ENCODE assay signal across 1 cellular context in the genomic region with DNA sequence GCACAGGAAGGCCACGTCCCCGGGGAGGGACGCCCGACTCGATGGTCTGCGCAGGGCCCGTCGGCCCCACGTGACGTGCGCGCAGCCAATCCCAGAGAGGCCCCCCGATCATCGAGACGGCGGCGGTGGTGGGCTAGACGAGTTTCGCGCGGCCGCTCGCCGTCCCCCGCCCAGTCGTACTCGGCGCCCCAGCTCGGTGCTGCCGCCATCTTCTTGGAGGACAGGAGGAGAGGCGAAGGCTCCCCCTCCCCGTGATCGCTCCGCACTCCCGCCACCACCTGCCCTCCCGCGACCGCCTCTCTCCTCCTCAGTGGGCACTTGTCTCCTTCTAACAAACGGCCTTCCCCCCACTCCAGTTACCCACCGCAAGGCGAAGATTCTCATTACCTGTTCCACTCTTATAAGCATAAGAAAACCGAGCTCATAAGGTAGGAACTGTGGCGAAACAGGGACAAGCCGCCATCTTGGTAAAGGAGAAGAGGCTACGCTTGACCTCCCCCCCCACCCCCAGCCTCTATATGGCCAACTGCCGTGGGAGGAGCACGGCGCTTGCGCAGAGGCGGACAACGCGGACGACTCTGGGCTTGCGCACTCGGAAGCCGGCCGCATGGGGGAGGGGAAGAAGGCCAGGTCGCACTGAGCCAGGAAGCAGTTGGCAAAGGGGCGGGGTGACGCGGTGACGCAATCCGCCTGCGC.
TF ChIP-seq lines count a peak whose summit lies in the region.

A gene with protein sequence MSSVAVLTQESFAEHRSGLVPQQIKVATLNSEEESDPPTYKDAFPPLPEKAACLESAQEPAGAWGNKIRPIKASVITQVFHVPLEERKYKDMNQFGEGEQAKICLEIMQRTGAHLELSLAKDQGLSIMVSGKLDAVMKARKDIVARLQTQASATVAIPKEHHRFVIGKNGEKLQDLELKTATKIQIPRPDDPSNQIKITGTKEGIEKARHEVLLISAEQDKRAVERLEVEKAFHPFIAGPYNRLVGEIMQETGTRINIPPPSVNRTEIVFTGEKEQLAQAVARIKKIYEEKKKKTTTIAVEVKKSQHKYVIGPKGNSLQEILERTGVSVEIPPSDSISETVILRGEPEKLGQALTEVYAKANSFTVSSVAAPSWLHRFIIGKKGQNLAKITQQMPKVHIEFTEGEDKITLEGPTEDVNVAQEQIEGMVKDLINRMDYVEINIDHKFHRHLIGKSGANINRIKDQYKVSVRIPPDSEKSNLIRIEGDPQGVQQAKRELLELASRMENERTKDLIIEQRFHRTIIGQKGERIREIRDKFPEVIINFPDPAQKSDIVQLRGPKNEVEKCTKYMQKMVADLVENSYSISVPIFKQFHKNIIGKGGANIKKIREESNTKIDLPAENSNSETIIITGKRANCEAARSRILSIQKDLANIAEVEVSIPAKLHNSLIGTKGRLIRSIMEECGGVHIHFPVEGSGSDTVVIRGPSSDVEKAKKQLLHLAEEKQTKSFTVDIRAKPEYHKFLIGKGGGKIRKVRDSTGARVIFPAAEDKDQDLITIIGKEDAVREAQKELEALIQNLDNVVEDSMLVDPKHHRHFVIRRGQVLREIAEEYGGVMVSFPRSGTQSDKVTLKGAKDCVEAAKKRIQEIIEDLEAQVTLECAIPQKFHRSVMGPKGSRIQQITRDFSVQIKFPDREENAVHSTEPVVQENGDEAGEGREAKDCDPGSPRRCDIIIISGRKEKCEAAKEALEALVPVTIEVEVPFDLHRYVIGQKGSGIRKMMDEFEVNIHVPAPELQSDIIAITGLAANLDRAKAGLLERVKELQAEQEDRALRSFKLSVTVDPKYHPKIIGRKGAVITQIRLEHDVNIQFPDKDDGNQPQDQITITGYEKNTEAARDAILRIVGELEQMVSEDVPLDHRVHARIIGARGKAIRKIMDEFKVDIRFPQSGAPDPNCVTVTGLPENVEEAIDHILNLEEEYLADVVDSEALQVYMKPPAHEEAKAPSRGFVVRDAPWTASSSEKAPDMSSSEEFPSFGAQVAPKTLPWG (N-terminal part only) (minus strand): TSS at position 490 of the 696 bp plus-strand sequence. CDS start 48,803 bp downstream, outside the sequence.

TF ChIP-seq in HepG2, 621 proteins besides CTCF, POLR2A, EP300 and RAD21 (continued from another document and continues in another):
- TF ChIP-seq, protein P1, sequence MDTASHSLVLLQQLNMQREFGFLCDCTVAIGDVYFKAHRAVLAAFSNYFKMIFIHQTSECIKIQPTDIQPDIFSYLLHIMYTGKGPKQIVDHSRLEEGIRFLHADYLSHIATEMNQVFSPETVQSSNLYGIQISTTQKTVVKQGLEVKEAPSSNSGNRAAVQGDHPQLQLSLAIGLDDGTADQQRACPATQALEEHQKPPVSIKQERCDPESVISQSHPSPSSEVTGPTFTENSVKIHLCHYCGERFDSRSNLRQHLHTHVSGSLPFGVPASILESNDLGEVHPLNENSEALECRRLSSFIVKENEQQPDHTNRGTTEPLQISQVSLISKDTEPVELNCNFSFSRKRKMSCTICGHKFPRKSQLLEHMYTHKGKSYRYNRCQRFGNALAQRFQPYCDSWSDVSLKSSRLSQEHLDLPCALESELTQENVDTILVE (CRISPR knock-in tag; IDR thresholded peaks at IDR 0.05) = peak; percentile 92
- TF ChIP-seq, protein P2, sequence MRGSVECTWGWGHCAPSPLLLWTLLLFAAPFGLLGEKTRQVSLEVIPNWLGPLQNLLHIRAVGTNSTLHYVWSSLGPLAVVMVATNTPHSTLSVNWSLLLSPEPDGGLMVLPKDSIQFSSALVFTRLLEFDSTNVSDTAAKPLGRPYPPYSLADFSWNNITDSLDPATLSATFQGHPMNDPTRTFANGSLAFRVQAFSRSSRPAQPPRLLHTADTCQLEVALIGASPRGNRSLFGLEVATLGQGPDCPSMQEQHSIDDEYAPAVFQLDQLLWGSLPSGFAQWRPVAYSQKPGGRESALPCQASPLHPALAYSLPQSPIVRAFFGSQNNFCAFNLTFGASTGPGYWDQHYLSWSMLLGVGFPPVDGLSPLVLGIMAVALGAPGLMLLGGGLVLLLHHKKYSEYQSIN (CRISPR knock-in tag; IDR thresholded peaks at IDR 0.05; ENCODE audit: borderline replicate concordance) = no peak
- TF ChIP-seq JARID2 (CRISPR knock-in tag; IDR thresholded peaks at IDR 0.05; ENCODE audit: insufficient replicate concordance) = peak; percentile 37
- no peak; the same call in 1 of the 2 replicates for TF ChIP-seq SNAI1 (CRISPR knock-in tag; IDR thresholded peaks at IDR 0.05; ENCODE audit: borderline replicate concordance)
- TF ChIP-seq ZNF510 (CRISPR knock-in tag; IDR thresholded peaks at IDR 0.05; ENCODE audit: low read depth) = peak; percentile 98
- TF ChIP-seq MEF2D (CRISPR knock-in tag; IDR thresholded peaks at IDR 0.05) = peak; percentile 78
- TF ChIP-seq ZNF136 (CRISPR knock-in tag; IDR thresholded peaks at IDR 0.05; ENCODE audit: low read depth) = no peak
- peak; percentile 79 for TF ChIP-seq HIVEP1 (CRISPR knock-in tag; IDR thresholded peaks at IDR 0.05)
- TF ChIP-seq ZNF678 (CRISPR knock-in tag; IDR thresholded peaks at IDR 0.05) = peak; percentile 98
- TF ChIP-seq KDM6A (CRISPR knock-in tag; IDR thresholded peaks at IDR 0.05; ENCODE audit: low read depth) = no peak
- TF ChIP-seq, protein P3, sequence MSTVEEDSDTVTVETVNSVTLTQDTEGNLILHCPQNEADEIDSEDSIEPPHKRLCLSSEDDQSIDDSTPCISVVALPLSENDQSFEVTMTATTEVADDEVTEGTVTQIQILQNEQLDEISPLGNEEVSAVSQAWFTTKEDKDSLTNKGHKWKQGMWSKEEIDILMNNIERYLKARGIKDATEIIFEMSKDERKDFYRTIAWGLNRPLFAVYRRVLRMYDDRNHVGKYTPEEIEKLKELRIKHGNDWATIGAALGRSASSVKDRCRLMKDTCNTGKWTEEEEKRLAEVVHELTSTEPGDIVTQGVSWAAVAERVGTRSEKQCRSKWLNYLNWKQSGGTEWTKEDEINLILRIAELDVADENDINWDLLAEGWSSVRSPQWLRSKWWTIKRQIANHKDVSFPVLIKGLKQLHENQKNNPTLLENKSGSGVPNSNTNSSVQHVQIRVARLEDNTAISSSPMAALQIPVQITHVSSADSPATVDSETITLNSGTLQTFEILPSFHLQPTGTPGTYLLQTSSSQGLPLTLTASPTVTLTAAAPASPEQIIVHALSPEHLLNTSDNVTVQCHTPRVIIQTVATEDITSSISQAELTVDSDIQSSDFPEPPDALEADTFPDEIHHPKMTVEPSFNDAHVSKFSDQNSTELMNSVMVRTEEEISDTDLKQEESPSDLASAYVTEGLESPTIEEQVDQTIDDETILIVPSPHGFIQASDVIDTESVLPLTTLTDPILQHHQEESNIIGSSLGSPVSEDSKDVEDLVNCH (CRISPR knock-in tag; IDR thresholded peaks at IDR 0.05) = peak; percentile 73; the same call in 1 of the 2 replicates
- TF ChIP-seq, protein P4, sequence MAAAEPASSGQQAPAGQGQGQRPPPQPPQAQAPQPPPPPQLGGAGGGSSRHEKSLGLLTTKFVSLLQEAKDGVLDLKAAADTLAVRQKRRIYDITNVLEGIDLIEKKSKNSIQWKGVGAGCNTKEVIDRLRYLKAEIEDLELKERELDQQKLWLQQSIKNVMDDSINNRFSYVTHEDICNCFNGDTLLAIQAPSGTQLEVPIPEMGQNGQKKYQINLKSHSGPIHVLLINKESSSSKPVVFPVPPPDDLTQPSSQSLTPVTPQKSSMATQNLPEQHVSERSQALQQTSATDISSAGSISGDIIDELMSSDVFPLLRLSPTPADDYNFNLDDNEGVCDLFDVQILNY (CRISPR knock-in tag; conservative IDR thresholded peaks at IDR 0.05) = peak; percentile 94
- TF ChIP-seq ZNF672 (CRISPR knock-in tag; IDR thresholded peaks at IDR 0.05) = no peak
- TF ChIP-seq, protein P5, sequence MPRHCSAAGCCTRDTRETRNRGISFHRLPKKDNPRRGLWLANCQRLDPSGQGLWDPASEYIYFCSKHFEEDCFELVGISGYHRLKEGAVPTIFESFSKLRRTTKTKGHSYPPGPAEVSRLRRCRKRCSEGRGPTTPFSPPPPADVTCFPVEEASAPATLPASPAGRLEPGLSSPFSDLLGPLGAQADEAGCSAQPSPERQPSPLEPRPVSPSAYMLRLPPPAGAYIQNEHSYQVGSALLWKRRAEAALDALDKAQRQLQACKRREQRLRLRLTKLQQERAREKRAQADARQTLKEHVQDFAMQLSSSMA (CRISPR knock-in tag; IDR thresholded peaks at IDR 0.05) = peak; percentile 61; the same call in 1 of the 2 replicates
- TF ChIP-seq ZNF33A (CRISPR knock-in tag; IDR thresholded peaks at IDR 0.05; ENCODE audit: borderline replicate concordance) = no peak
- no peak; the same call in 1 of the 2 replicates for TF ChIP-seq SRY (CRISPR knock-in tag; IDR thresholded peaks at IDR 0.05)
- peak; percentile 45; the same call in 1 of the 2 replicates for TF ChIP-seq SOX5 (CRISPR knock-in tag; IDR thresholded peaks at IDR 0.05; ENCODE audit: borderline replicate concordance)
- TF ChIP-seq RBAK (CRISPR knock-in tag; IDR thresholded peaks at IDR 0.05) = no peak
- TF ChIP-seq ZMAT3 (CRISPR knock-in tag; conservative IDR thresholded peaks at IDR 0.05) = no peak; the same call in 1 of the 2 replicates
- TF ChIP-seq ZNF598 (CRISPR knock-in tag; IDR thresholded peaks at IDR 0.05; ENCODE audit: borderline replicate concordance) = peak; percentile 73
- TF ChIP-seq MIER3 (CRISPR knock-in tag; IDR thresholded peaks at IDR 0.05; ENCODE audit: borderline replicate concordance) = peak; percentile 57
- TF ChIP-seq ZNF614 (CRISPR knock-in tag; IDR thresholded peaks at IDR 0.05; ENCODE audit: borderline replicate concordance) = no peak; the same call in 1 of the 2 replicates
- TF ChIP-seq POLR2AphosphoS5 (IDR thresholded peaks at IDR 0.05; ENCODE audit: low read depth, low read length) = peak; percentile 89
- TF ChIP-seq PLRG1 (conservative IDR thresholded peaks at IDR 0.05) = no peak
- TF ChIP-seq PCBP1 (IDR thresholded peaks at IDR 0.05; ENCODE audit: borderline replicate concordance, low read depth, low read length) = peak; percentile 81; the same call in 1 of the 2 replicates
- TF ChIP-seq, protein P6, sequence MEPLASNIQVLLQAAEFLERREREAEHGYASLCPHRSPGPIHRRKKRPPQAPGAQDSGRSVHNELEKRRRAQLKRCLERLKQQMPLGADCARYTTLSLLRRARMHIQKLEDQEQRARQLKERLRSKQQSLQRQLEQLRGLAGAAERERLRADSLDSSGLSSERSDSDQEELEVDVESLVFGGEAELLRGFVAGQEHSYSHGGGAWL (CRISPR knock-in tag; IDR thresholded peaks at IDR 0.05) = peak; percentile 86; the same call in 1 of the 2 replicates
- TF ChIP-seq ZBTB7B (CRISPR knock-in tag; IDR thresholded peaks at IDR 0.05) = no peak; the same call in 1 of the 2 replicates
- no peak; the same call in 1 of the 2 replicates for TF ChIP-seq KLF9 (CRISPR knock-in tag; IDR thresholded peaks at IDR 0.05; ENCODE audit: low read depth)
- TF ChIP-seq, protein P7, sequence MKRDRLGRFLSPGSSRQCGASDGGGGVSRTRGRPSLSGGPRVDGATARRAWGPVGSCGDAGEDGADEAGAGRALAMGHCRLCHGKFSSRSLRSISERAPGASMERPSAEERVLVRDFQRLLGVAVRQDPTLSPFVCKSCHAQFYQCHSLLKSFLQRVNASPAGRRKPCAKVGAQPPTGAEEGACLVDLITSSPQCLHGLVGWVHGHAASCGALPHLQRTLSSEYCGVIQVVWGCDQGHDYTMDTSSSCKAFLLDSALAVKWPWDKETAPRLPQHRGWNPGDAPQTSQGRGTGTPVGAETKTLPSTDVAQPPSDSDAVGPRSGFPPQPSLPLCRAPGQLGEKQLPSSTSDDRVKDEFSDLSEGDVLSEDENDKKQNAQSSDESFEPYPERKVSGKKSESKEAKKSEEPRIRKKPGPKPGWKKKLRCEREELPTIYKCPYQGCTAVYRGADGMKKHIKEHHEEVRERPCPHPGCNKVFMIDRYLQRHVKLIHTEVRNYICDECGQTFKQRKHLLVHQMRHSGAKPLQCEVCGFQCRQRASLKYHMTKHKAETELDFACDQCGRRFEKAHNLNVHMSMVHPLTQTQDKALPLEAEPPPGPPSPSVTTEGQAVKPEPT (CRISPR knock-in tag; IDR thresholded peaks at IDR 0.05; ENCODE audit: low read depth) = peak; percentile 91; the same call in 1 of the 2 replicates
- TF ChIP-seq, protein P8, sequence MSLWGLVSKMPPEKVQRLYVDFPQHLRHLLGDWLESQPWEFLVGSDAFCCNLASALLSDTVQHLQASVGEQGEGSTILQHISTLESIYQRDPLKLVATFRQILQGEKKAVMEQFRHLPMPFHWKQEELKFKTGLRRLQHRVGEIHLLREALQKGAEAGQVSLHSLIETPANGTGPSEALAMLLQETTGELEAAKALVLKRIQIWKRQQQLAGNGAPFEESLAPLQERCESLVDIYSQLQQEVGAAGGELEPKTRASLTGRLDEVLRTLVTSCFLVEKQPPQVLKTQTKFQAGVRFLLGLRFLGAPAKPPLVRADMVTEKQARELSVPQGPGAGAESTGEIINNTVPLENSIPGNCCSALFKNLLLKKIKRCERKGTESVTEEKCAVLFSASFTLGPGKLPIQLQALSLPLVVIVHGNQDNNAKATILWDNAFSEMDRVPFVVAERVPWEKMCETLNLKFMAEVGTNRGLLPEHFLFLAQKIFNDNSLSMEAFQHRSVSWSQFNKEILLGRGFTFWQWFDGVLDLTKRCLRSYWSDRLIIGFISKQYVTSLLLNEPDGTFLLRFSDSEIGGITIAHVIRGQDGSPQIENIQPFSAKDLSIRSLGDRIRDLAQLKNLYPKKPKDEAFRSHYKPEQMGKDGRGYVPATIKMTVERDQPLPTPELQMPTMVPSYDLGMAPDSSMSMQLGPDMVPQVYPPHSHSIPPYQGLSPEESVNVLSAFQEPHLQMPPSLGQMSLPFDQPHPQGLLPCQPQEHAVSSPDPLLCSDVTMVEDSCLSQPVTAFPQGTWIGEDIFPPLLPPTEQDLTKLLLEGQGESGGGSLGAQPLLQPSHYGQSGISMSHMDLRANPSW (CRISPR knock-in tag; IDR thresholded peaks at IDR 0.05; ENCODE audit: borderline replicate concordance) = no peak; the same call in 1 of the 2 replicates
- no peak; the same call in none of the 2 replicates for TF ChIP-seq ZNF746 (CRISPR knock-in tag; IDR thresholded peaks at IDR 0.05)
- TF ChIP-seq PHF8 (CRISPR knock-in tag; IDR thresholded peaks at IDR 0.05) = peak; percentile 46
- TF ChIP-seq MXI1 (IDR thresholded peaks at IDR 0.05; ENCODE audit: borderline replicate concordance, low read depth, low read length) = peak; percentile 55; the same call in 1 of the 3 replicates
- TF ChIP-seq JUND (CRISPR knock-in tag; IDR thresholded peaks at IDR 0.05) = no peak
- TF ChIP-seq ELF1 (CRISPR knock-in tag; IDR thresholded peaks at IDR 0.05) = peak; percentile 69
- no peak for TF ChIP-seq ZNF431 (CRISPR knock-in tag; IDR thresholded peaks at IDR 0.05; ENCODE audit: borderline replicate concordance, low read depth)
- peak; percentile 90 for TF ChIP-seq GATAD1 (CRISPR knock-in tag; IDR thresholded peaks at IDR 0.05)
- TF ChIP-seq ZNF337 (CRISPR knock-in tag; IDR thresholded peaks at IDR 0.05; ENCODE audit: borderline replicate concordance, low read depth) = no peak; the same call in 1 of the 2 replicates
- no peak for TF ChIP-seq TRIM24 (CRISPR knock-in tag; IDR thresholded peaks at IDR 0.05)
- no peak for TF ChIP-seq ZNF720 (CRISPR knock-in tag; IDR thresholded peaks at IDR 0.05)
- peak; percentile 57 for TF ChIP-seq ZNF629 (CRISPR knock-in tag; conservative IDR thresholded peaks at IDR 0.05)
- peak; percentile 81 for TF ChIP-seq CHD2 (IDR thresholded peaks at IDR 0.05; ENCODE audit: low read depth, low read length)
- no peak for TF ChIP-seq ZNF292 (CRISPR knock-in tag; IDR thresholded peaks at IDR 0.05; ENCODE audit: borderline replicate concordance, low read depth)
- no peak for TF ChIP-seq ZNF256 (CRISPR knock-in tag; conservative IDR thresholded peaks at IDR 0.05)
- TF ChIP-seq ZSCAN9 (CRISPR knock-in tag; IDR thresholded peaks at IDR 0.05; ENCODE audit: borderline replicate concordance) = peak; percentile 83; the same call in 1 of the 2 replicates
- no peak for TF ChIP-seq SP4 (CRISPR knock-in tag; IDR thresholded peaks at IDR 0.05)
- peak; percentile 94; the same call in 1 of the 2 replicates for TF ChIP-seq ZNF775 (CRISPR knock-in tag; IDR thresholded peaks at IDR 0.05; ENCODE audit: borderline replicate concordance)
